1 cellular context compared by ENCODE assay signal in the genomic region with DNA sequence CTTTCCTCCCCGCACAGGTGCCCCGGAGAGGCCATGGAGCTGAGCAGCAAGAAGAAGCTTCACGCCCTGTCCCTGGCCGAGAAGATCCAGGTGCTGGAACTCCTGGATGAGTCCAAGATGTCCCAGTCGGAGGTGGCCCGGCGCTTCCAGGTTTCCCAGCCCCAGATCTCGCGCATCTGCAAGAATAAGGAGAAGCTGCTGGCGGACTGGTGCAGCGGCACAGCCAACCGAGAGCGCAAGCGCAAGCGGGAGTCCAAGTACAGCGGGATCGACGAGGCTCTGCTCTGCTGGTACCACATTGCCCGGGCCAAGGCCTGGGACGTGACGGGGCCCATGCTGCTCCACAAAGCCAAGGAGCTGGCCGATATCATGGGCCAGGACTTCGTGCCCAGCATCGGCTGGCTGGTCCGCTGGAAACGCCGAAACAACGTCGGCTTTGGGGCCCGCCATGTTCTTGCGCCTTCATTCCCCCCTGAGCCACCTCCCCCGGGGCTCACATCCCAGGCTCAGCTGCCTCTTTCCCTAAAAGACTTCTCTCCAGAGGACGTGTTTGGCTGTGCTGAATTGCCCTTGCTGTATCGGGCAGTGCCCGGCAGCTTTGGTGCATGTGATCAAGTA.
TF ChIP-seq lines count a peak whose summit lies in the region.

No MANE protein-coding gene starts in this region.

TF ChIP-seq in H1, 55 proteins besides CTCF, POLR2A, EP300 and RAD21:
- TF ChIP-seq SUZ12 (IDR thresholded peaks at IDR 0.05; ENCODE audit: low read length) (peak; percentile 57; the same call in 1 of the 2 replicates), BCL11A (IDR thresholded peaks at IDR 0.05; ENCODE audit: low read depth in 2 of 2, low read length in 2 of 2) (no peak), EZH2 (IDR thresholded peaks at IDR 0.05; ENCODE audit: low read depth, low read length, severe bottlenecking) (peak; percentile 54), TAF1 (IDR thresholded peaks at IDR 0.05; ENCODE audit: low read depth, low read length) (no peak), TCF12 (IDR thresholded peaks at IDR 0.05; ENCODE audit: low read depth, low read length) (no peak), CTBP2 (IDR thresholded peaks at IDR 0.05; ENCODE audit: borderline replicate concordance, insufficient read depth, insufficient read length, low read length) (no peak)
- TF ChIP-seq, protein P1, sequence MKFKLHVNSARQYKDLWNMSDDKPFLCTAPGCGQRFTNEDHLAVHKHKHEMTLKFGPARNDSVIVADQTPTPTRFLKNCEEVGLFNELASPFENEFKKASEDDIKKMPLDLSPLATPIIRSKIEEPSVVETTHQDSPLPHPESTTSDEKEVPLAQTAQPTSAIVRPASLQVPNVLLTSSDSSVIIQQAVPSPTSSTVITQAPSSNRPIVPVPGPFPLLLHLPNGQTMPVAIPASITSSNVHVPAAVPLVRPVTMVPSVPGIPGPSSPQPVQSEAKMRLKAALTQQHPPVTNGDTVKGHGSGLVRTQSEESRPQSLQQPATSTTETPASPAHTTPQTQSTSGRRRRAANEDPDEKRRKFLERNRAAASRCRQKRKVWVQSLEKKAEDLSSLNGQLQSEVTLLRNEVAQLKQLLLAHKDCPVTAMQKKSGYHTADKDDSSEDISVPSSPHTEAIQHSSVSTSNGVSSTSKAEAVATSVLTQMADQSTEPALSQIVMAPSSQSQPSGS (IDR thresholded peaks at IDR 0.05; ENCODE audit: low read length), result no peak
- TF ChIP-seq, protein P2, sequence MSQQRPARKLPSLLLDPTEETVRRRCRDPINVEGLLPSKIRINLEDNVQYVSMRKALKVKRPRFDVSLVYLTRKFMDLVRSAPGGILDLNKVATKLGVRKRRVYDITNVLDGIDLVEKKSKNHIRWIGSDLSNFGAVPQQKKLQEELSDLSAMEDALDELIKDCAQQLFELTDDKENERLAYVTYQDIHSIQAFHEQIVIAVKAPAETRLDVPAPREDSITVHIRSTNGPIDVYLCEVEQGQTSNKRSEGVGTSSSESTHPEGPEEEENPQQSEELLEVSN (IDR thresholded peaks at IDR 0.05), result peak; percentile 68
TF ChIP-seq in H1: peak in this region for 3.
